Comparison of ENCODE assay signal across 8 cellular contexts in genomic region chr19:46428278-46429141, GRCh38. TPM values are rescaled to one million over a fixed set of nuclear protein-coding genes. Genes with fewer than 3 reads are reported as not detected.
DNase-seq lines count a peak whose midpoint lies in the region; ATAC-seq and TF ChIP-seq lines count a peak whose summit lies in the region.

PNMA8C (minus strand) TSS chr19:46428936; CDS start chr19:46428359, 577 bp downstream.

- H3K27ac ChIP-seq in SJSA1 (no peak within 1 kb of the TSS), right cardiac atrium (ENCODE audit: low read length) (no peak within 1 kb of the TSS), psoas muscle (no peak within 1 kb of the TSS)

- TF ChIP-seq CTCF in psoas muscle (IDR thresholded peaks at IDR 0.05): no peak

- H3K36me3 ChIP-seq in HAP-1 (replicated peaks): no peaks in the 10 kb centered on the region
- H3K36me3 ChIP-seq in SJSA1: no peaks in the 10 kb centered on the region
- no peaks in the 10 kb centered on the region for H3K36me3 ChIP-seq in psoas muscle (ENCODE audit: insufficient read depth in 1 of 2, low read depth in 1 of 2)

- H3K27me3 ChIP-seq in HAP-1 (ENCODE audit: low read depth) (no peaks in the 10 kb centered on the region), SJSA1 (replicated peaks) (peaks cover 5% of the 10 kb centered on the region), right cardiac atrium (ENCODE audit: control insufficient read depth, insufficient read depth) (no peaks in the 10 kb centered on the region), psoas muscle (ENCODE audit: insufficient read depth in 3 of 3, low read length in 2 of 3) (peaks cover 0 to 62% (median 11%) of the 10 kb centered on the region in 3 donors)

- WGBS in right cardiac atrium: 23% methylated on average over 50 of the region's 50 CpGs
- 20 to 25% (median 21%) methylated on average over 50 of the region's 50 CpGs for WGBS in psoas muscle, 3 donors

- DNase-seq in HAP-1 (ENCODE audit: low spot score in 2 of 2): peak; percentile 36 to 79
- peak; percentile 26 to 64 for DNase-seq in SJSA1 (ENCODE audit: low read depth in 1 of 2, low spot score in 2 of 2)
- peak; percentile 50 for DNase-seq in amniotic epithelial cell (ENCODE audit: low read depth)
- DNase-seq in right cardiac atrium: peak; percentile 87 to 94 (median 91)
- peak; percentile 74 to 80 for DNase-seq in psoas muscle
- no peak for DNase-seq in NCI-H82 treated with DMSO at 0.1 percent for 48 hours (lab: John Stamatoyannopoulos, UW; ENCODE audit: unreplicated experiment)

- intact Hi-C loops in right cardiac atrium (cut with DNase I): no loop called here
- intact Hi-C loops in psoas muscle (cut with DNase I): no loop called here

- H3K4me1 ChIP-seq in HAP-1 (peaks cover 5% of the 10 kb centered on the region; the same call in 1 of the 2 replicates), SJSA1 (replicated peaks) (peaks cover 4% of the 10 kb centered on the region; the same call in 1 of the 2 replicates), right cardiac atrium (ENCODE audit: control insufficient read depth, insufficient read depth, low read length) (no peaks in the 10 kb centered on the region), psoas muscle (no peaks in the 10 kb centered on the region)

- in situ Hi-C loops in HAP-1 (cut with MboI; ENCODE audit: low sequenced_read_pairs): no loop called here

- ATAC-seq in right cardiac atrium: peak; percentile 78 to 85
- ATAC-seq in psoas muscle: peak in 1 of 4 donors; percentile 45
- no peak for ATAC-seq in GM18909 (IDR thresholded peaks at IDR 0.05; ENCODE audit: poor library complexity, unreplicated experiment)
- no peak for ATAC-seq in GM19324 (IDR thresholded peaks at IDR 0.05; ENCODE audit: low FRiP score, unreplicated experiment)

- H3K9me3 ChIP-seq in HAP-1 (no peaks in the 10 kb centered on the region), SJSA1 (replicated peaks) (no peaks in the 10 kb centered on the region), right cardiac atrium (ENCODE audit: control insufficient read depth, low read length) (no peaks in the 10 kb centered on the region), psoas muscle (no peaks in the 10 kb centered on the region)

- H3K4me3 ChIP-seq in HAP-1 (peak within 1 kb of the TSS; percentile 9), SJSA1 (no peak within 1 kb of the TSS), right cardiac atrium (ENCODE audit: low read length) (no peak within 1 kb of the TSS), psoas muscle (peak within 1 kb of the TSS; percentile 7)

RNA-seq across cellular contexts. Expression of gene PNMA8C, which starts in this region (rescaled TPM):
- not detected in 2 replicates for total RNA-seq in SJSA1 (2014; rRNA removed; shearing (Covaris generic))
- total RNA-seq in right cardiac atrium (under 1 TPM; 0.23 to 0.31 (median 0.26) TPM), psoas muscle (not detected)
- polyA plus RNA-seq in right cardiac atrium (0.05 TPM), psoas muscle (under 1 TPM in 1 of 3 donors, not detected in 2; 0.01 TPM)

Comparison
In these comparisons a context has a peak if more than half of its experiments do, and no peak if none do; other contexts are left out.
1. Peak in DNase-seq in SJSA1; RNA of the gene not detected or under 1 TPM.
2. Peak in DNase-seq and ATAC-seq in right cardiac atrium; RNA of the gene not detected or under 1 TPM.
3. Peak in DNase-seq and H3K4me3 ChIP-seq in psoas muscle; RNA of the gene not detected or under 1 TPM.